In genomic region chr14:56886471-56887062, GRCh38 we compare ENCODE assay signal across 15 cellular contexts.
"Had no signal": no experiment of that assay in that cellular context is flagged by ENCODE, and none has a peak within 500 bp of the region (broad histone marks: within the 10 kb centered on the region; RNA-seq: fewer than 3 reads in every experiment).

No MANE protein-coding gene starts in this region.

- H3K27ac ChIP-seq: breast epithelium, pancreas had no signal

- H3K4me1 ChIP-seq: breast epithelium, pancreas had no signal

- DNase-seq: activated CD4-positive, alpha-beta T cell treated with anti-CD3 and anti-CD28 coated beads, Interleukin-2, amount 50 U/mL, for 4 hours; activated naive CD4-positive, alpha-beta T cell treated with Interleukin-2 at 50 U/mL for 16 hours; anterior cingulate cortex; cerebellar nuclear complex; effector memory CD4-positive, alpha-beta T cell; foreskin fibroblast; left cardiac atrium; midbrain; pancreas; stimulated activated CD4-positive, alpha-beta T cell treated with anti-CD3 and anti-CD28 coated beads, Interleukin-12 subunit alpha, Interleukin-12 subunit beta, amount 100 ng/mL, for 4 hours; stimulated activated CD4-positive, alpha-beta T cell treated with anti-CD3 and anti-CD28 coated beads, Interleukin-2, amount 100 ng/mL, for 24 hours; T-helper 17 cell had no signal

- H3K4me3 ChIP-seq: breast epithelium, pancreas had no signal

- H3K9me3 Mint-ChIP-seq: activated T-helper 17 cell treated with anti-CD3 and anti-CD28 coated beads, Interleukin-2, amount 50 U/mL, for 72 hours had no signal

- H3K4me1 Mint-ChIP-seq: activated T-helper 17 cell treated with anti-CD3 and anti-CD28 coated beads, Interleukin-2, amount 50 U/mL, for 72 hours; stimulated activated effector memory CD8-positive, alpha-beta T cell treated with anti-CD3 and anti-CD28 coated beads, Interleukin-12 subunit alpha, Interleukin-12 subunit beta, amount 100 ng/mL, for 72 hours; T-helper 17 cell had no signal

- H3K36me3 ChIP-seq: breast epithelium, pancreas had no signal

- H3K36me3 Mint-ChIP-seq: stimulated activated effector memory CD8-positive, alpha-beta T cell treated with anti-CD3 and anti-CD28 coated beads, Interleukin-12 subunit alpha, Interleukin-12 subunit beta, amount 100 ng/mL, for 72 hours had no signal

- H3K4me3 Mint-ChIP-seq: activated T-helper 17 cell treated with anti-CD3 and anti-CD28 coated beads, Interleukin-2, amount 50 U/mL, for 72 hours; stimulated activated effector memory CD8-positive, alpha-beta T cell treated with anti-CD3 and anti-CD28 coated beads, Interleukin-12 subunit alpha, Interleukin-12 subunit beta, amount 100 ng/mL, for 72 hours; T-helper 17 cell had no signal

- H3K9me3 ChIP-seq: breast epithelium, pancreas had no signal

- H3K27ac Mint-ChIP-seq: activated T-helper 17 cell treated with anti-CD3 and anti-CD28 coated beads, Interleukin-2, amount 50 U/mL, for 72 hours; stimulated activated effector memory CD8-positive, alpha-beta T cell treated with anti-CD3 and anti-CD28 coated beads, Interleukin-12 subunit alpha, Interleukin-12 subunit beta, amount 100 ng/mL, for 72 hours; T-helper 17 cell had no signal
